11 cellular contexts compared by ENCODE assay signal in the genomic region with DNA sequence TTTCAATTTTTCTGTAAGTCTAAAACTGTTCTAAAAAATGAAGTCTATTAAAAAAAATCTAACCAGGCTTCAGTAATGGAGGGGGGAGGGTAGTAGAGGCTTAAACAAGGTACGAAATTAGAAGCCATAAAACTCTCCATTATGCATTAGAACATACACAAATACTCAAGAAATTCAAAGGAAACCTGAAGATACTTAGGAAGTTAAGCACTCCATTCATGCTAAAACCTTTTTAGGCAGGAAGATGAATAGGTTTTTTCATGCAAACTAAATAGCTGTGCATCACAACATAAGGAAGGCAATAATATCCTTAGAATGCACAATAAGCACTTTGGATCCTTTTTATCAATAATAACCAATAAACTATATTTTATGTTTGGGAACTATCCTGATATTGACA. TPM values are rescaled to one million over a fixed set of nuclear protein-coding genes. Genes with fewer than 3 reads are reported as not detected.
DNase-seq lines count a peak whose midpoint lies in the region; ATAC-seq and TF ChIP-seq lines count a peak whose summit lies in the region.
"Had no signal": no experiment of that assay in that cellular context is flagged by ENCODE, and none has a peak within 500 bp of the region (broad histone marks: within the 10 kb centered on the region; RNA-seq: fewer than 3 reads in every experiment).

No MANE protein-coding gene starts in this region.

- no peak for DNase-seq in stimulated activated naive CD8-positive, alpha-beta T cell treated with anti-CD3 and anti-CD28 coated beads, Interleukin-15, Interleukin-2, amounts not matched to agents 100 U/mL and 50 U/mL, for 24 hours
- no peak for DNase-seq in activated T-helper 2 cell treated with anti-CD3 and anti-CD28 coated beads, Interferon-gamma antibody, Interleukin-2, Interleukin-4, amounts not matched to agents 10 μg/mL and 5 μg/mL and 100 μg/mL, durations not matched to agents 14 hours and 24 hours and 36 hours (ENCODE audit: low spot score)
- DNase-seq in GM20000 (ENCODE audit: low spot score), result no peak
- no peak for DNase-seq in OCI-M1 (lab: John Stamatoyannopoulos, UW)
- DNase-seq in CD14-positive monocyte (ENCODE audit: low spot score), result no peak
- no peak for DNase-seq in activated CD8-positive, alpha-beta memory T cell treated with anti-CD3 and anti-CD28 coated beads, Interleukin-2, amount 50 U/mL, for 48 hours
- DNase-seq: hippocampal formation; NK-92 treated with Interleukin-12 subunit alpha and Interleukin-12 subunit beta, amount 100 ng/mL, for 24 hours; stimulated activated CD4-positive, alpha-beta T cell treated with anti-CD3 and anti-CD28 coated beads, Interleukin-15, amount 100 ng/mL, for 24 hours had no signal

- no peak overlapping the region for H3K27ac Mint-ChIP-seq in stimulated activated naive CD8-positive, alpha-beta T cell treated with anti-CD3 and anti-CD28 coated beads, Interleukin-15, Interleukin-2, amounts not matched to agents 100 ng/mL and 50 ng/mL, for 24 hours
- H3K27ac Mint-ChIP-seq in activated T-helper 2 cell treated with anti-CD3 and anti-CD28 coated beads, Interferon-gamma antibody, Interleukin-2, Interleukin-4, amounts not matched to agents 10 μg/mL and 5 μg/mL and 100 μg/mL, durations not matched to agents 14 hours and 24 hours and 36 hours, result no peak overlapping the region
- H3K27ac Mint-ChIP-seq in CD14-positive monocyte, result peak overlapping the region in 1 of 7 donors; percentile 30

- no peak overlapping the region for H3K27ac ChIP-seq in iPS-20b (ENCODE audit: low read length)

- no peaks in the 10 kb centered on the region for H3K9me3 Mint-ChIP-seq in stimulated activated naive CD8-positive, alpha-beta T cell treated with anti-CD3 and anti-CD28 coated beads, Interleukin-15, Interleukin-2, amounts not matched to agents 100 ng/mL and 50 ng/mL, for 24 hours
- no peaks in the 10 kb centered on the region for H3K9me3 Mint-ChIP-seq in activated T-helper 2 cell treated with anti-CD3 and anti-CD28 coated beads, Interferon-gamma antibody, Interleukin-2, Interleukin-4, amounts not matched to agents 10 μg/mL and 5 μg/mL and 100 μg/mL, durations not matched to agents 14 hours and 24 hours and 36 hours
- H3K9me3 Mint-ChIP-seq in CD14-positive monocyte, result peaks cover 0 to 6% (median 3%) of the 10 kb centered on the region in 7 donors

- peaks cover 3% of the 10 kb centered on the region for H3K36me3 Mint-ChIP-seq in stimulated activated naive CD8-positive, alpha-beta T cell treated with anti-CD3 and anti-CD28 coated beads, Interleukin-15, Interleukin-2, amounts not matched to agents 100 ng/mL and 50 ng/mL, for 24 hours (ENCODE audit: low read depth)
- peaks cover 13% of the 10 kb centered on the region for H3K36me3 Mint-ChIP-seq in activated T-helper 2 cell treated with anti-CD3 and anti-CD28 coated beads, Interferon-gamma antibody, Interleukin-2, Interleukin-4, amounts not matched to agents 10 μg/mL and 5 μg/mL and 100 μg/mL, durations not matched to agents 14 hours and 24 hours and 36 hours (ENCODE audit: low read depth)
- peaks cover 0 to 5% of the 10 kb centered on the region in 2 donors for H3K36me3 Mint-ChIP-seq in CD14-positive monocyte

- intact Hi-C loops in activated T-helper 2 cell treated with anti-CD3 and anti-CD28 coated beads, Interferon-gamma antibody, Interleukin-2, Interleukin-4, amounts not matched to agents 10 μg/mL and 5 μg/mL and 100 μg/mL, durations not matched to agents 14 hours and 24 hours and 36 hours (cut with micrococcal nuclease), result no loop called here
- intact Hi-C loops in CD14-positive monocyte (cut with micrococcal nuclease), result no loop called here

- TF ChIP-seq CTCF in GM20000 (IDR thresholded peaks at IDR 0.05; ENCODE audit: extremely low read depth, missing control alignments), result no peak
- no peak for TF ChIP-seq CTCF in CD14-positive monocyte (IDR thresholded peaks at IDR 0.05)

- peak overlapping the region; percentile 93 for H3K4me3 Mint-ChIP-seq in stimulated activated naive CD8-positive, alpha-beta T cell treated with anti-CD3 and anti-CD28 coated beads, Interleukin-15, Interleukin-2, amounts not matched to agents 100 ng/mL and 50 ng/mL, for 24 hours
- H3K4me3 Mint-ChIP-seq in activated T-helper 2 cell treated with anti-CD3 and anti-CD28 coated beads, Interferon-gamma antibody, Interleukin-2, Interleukin-4, amounts not matched to agents 10 μg/mL and 5 μg/mL and 100 μg/mL, durations not matched to agents 14 hours and 24 hours and 36 hours (ENCODE audit: low read depth), result peak overlapping the region; percentile 75
- no peak overlapping the region for H3K4me3 Mint-ChIP-seq in CD14-positive monocyte

- no peaks in the 10 kb centered on the region for H3K36me3 ChIP-seq in iPS-20b (ENCODE audit: insufficient read depth, low read depth, low read length)

- no peaks in the 10 kb centered on the region for H3K27me3 Mint-ChIP-seq in stimulated activated naive CD8-positive, alpha-beta T cell treated with anti-CD3 and anti-CD28 coated beads, Interleukin-15, Interleukin-2, amounts not matched to agents 100 ng/mL and 50 ng/mL, for 24 hours
- H3K27me3 Mint-ChIP-seq in activated T-helper 2 cell treated with anti-CD3 and anti-CD28 coated beads, Interferon-gamma antibody, Interleukin-2, Interleukin-4, amounts not matched to agents 10 μg/mL and 5 μg/mL and 100 μg/mL, durations not matched to agents 14 hours and 24 hours and 36 hours (ENCODE audit: low read depth), result no peaks in the 10 kb centered on the region
- peaks cover 0 to 3% (median 0%) of the 10 kb centered on the region in 3 donors for H3K27me3 Mint-ChIP-seq in CD14-positive monocyte (ENCODE audit: low read depth in 3 of 3)

- ATAC-seq in stimulated activated naive CD8-positive, alpha-beta T cell treated with anti-CD3 and anti-CD28 coated beads, Interleukin-15, Interleukin-2, amounts not matched to agents 100 U/mL and 50 U/mL, for 24 hours, result no peak

- no peaks in the 10 kb centered on the region for H3K9me3 ChIP-seq in iPS-20b (ENCODE audit: insufficient read depth, low read depth, low read length)

- H3K4me1 ChIP-seq in iPS-20b (ENCODE audit: insufficient read depth, low read length), result peaks cover 19% of the 10 kb centered on the region

- H3K27me3 ChIP-seq in iPS-20b (ENCODE audit: insufficient read depth, low read length), result no peaks in the 10 kb centered on the region

- H3K9ac ChIP-seq in iPS-20b (ENCODE audit: low read depth, low read length), result peak overlapping the region; percentile 82; the same call in 1 of the 2 replicates

- H3K4me3 ChIP-seq in iPS-20b (ENCODE audit: low read length), result peak overlapping the region; percentile 77

- peaks cover 45% of the 10 kb centered on the region for H3K4me1 Mint-ChIP-seq in stimulated activated naive CD8-positive, alpha-beta T cell treated with anti-CD3 and anti-CD28 coated beads, Interleukin-15, Interleukin-2, amounts not matched to agents 100 ng/mL and 50 ng/mL, for 24 hours (ENCODE audit: low read depth)
- H3K4me1 Mint-ChIP-seq in activated T-helper 2 cell treated with anti-CD3 and anti-CD28 coated beads, Interferon-gamma antibody, Interleukin-2, Interleukin-4, amounts not matched to agents 10 μg/mL and 5 μg/mL and 100 μg/mL, durations not matched to agents 14 hours and 24 hours and 36 hours (ENCODE audit: low read depth), result peaks cover 30% of the 10 kb centered on the region
- H3K4me1 Mint-ChIP-seq in CD14-positive monocyte, result peaks cover 36% of the 10 kb centered on the region

RNA-seq across cellular contexts. Expression of gene RAB6A, which starts 2.4 kb away (rescaled TPM):
- total RNA-seq in activated T-helper 2 cell treated with anti-CD3 and anti-CD28 coated beads, Interferon-gamma antibody, Interleukin-2, Interleukin-4, amounts not matched to agents 10 μg/mL and 5 μg/mL and 100 μg/mL, durations not matched to agents 14 hours and 24 hours and 36 hours, result 74.6 and 89.5 TPM in 2 replicates
- polyA plus RNA-seq in CD14-positive monocyte, result 10 to 100 TPM; 78.6 to 91.3 TPM

RNA-seq across cellular contexts. Expression of gene MRPL48, which starts 29.2 kb away (rescaled TPM):
- 63.1 and 67.1 TPM in 2 replicates for total RNA-seq in activated T-helper 2 cell treated with anti-CD3 and anti-CD28 coated beads, Interferon-gamma antibody, Interleukin-2, Interleukin-4, amounts not matched to agents 10 μg/mL and 5 μg/mL and 100 μg/mL, durations not matched to agents 14 hours and 24 hours and 36 hours
- 10 to 100 TPM; 42.9 to 43.1 TPM for polyA plus RNA-seq in CD14-positive monocyte

Comparison
In these comparisons a context has a peak if more than half of its experiments do, and no peak if none do; other contexts are left out.
1. H3K4me3 Mint-ChIP-seq: peak in stimulated activated naive CD8-positive, alpha-beta T cell treated with anti-CD3 and anti-CD28 coated beads, Interleukin-15, Interleukin-2, amounts not matched to agents 100 ng/mL and 50 ng/mL, for 24 hours (single experiment) and activated T-helper 2 cell treated with anti-CD3 and anti-CD28 coated beads, Interferon-gamma antibody, Interleukin-2, Interleukin-4, amounts not matched to agents 10 μg/mL and 5 μg/mL and 100 μg/mL, durations not matched to agents 14 hours and 24 hours and 36 hours (single experiment); none in CD14-positive monocyte (0 of 2).